ENCODE assay signal across 1 cellular context in genomic region chr20:20713244-20713765, GRCh38.
TF ChIP-seq lines count a peak whose summit lies in the region.

No MANE protein-coding gene starts in this region.

TF ChIP-seq in HepG2, 621 proteins besides CTCF, POLR2A, EP300 and RAD21 (continued from another document and continues in another):
- TF ChIP-seq NFAT5 (CRISPR knock-in tag; IDR thresholded peaks at IDR 0.05) = no peak; the same call in 1 of the 2 replicates
- no peak for TF ChIP-seq CCAR2 (optimal IDR thresholded peaks at IDR 0.05; ENCODE audit: low read depth, low read length)
- TF ChIP-seq GABPA (IDR thresholded peaks at IDR 0.05; ENCODE audit: low read depth, low read length) = no peak
- no peak for TF ChIP-seq GABPA (CRISPR knock-in tag; IDR thresholded peaks at IDR 0.05; ENCODE audit: low read depth)
- no peak; the same call in 1 of the 2 replicates for TF ChIP-seq ZNF746 (CRISPR knock-in tag; IDR thresholded peaks at IDR 0.05)
- no peak for TF ChIP-seq ZNF329 (CRISPR knock-in tag; IDR thresholded peaks at IDR 0.05; ENCODE audit: low read depth)
- TF ChIP-seq MZF1 (CRISPR knock-in tag; IDR thresholded peaks at IDR 0.05; ENCODE audit: borderline replicate concordance) = no peak
- peak; percentile 14 for TF ChIP-seq PTBP1 (IDR thresholded peaks at IDR 0.05; ENCODE audit: low read depth, low read length, poor library complexity, severe bottlenecking)
- TF ChIP-seq MED13 (CRISPR knock-in tag; IDR thresholded peaks at IDR 0.05) = peak; percentile 53; the same call in 1 of the 2 replicates
- no peak for TF ChIP-seq HNF1A (IDR thresholded peaks at IDR 0.05; ENCODE audit: low read depth)
- no peak for TF ChIP-seq HNF1A (CRISPR knock-in tag; IDR thresholded peaks at IDR 0.05; ENCODE audit: borderline replicate concordance)
- TF ChIP-seq ZNF879 (CRISPR knock-in tag; IDR thresholded peaks at IDR 0.05) = no peak
- no peak for TF ChIP-seq PHF5A (CRISPR knock-in tag; IDR thresholded peaks at IDR 0.05; ENCODE audit: low read depth, unreplicated experiment)
- 0 out of 2 replicates have a peak, but pooled peaks have one; percentile 96 for TF ChIP-seq CC2D1A (CRISPR knock-in tag; IDR thresholded peaks at IDR 0.05)
- no peak for TF ChIP-seq CREB1 (IDR thresholded peaks at IDR 0.05)
- no peak for TF ChIP-seq CREB1 (CRISPR knock-in tag; IDR thresholded peaks at IDR 0.05)
- TF ChIP-seq ZBTB33 (CRISPR knock-in tag; IDR thresholded peaks at IDR 0.05) = no peak
- 0 out of 2 replicates have a peak, but pooled peaks have one; percentile 25 for TF ChIP-seq ZBTB38 (CRISPR knock-in tag; IDR thresholded peaks at IDR 0.05)
- TF ChIP-seq ZNF576 (CRISPR knock-in tag; IDR thresholded peaks at IDR 0.05) = no peak
- no peak for TF ChIP-seq DR1 (CRISPR knock-in tag; IDR thresholded peaks at IDR 0.05)
- TF ChIP-seq GATA4 (IDR thresholded peaks at IDR 0.05; ENCODE audit: borderline replicate concordance, low read depth) = no peak
- 0 out of 2 replicates have a peak, but pooled peaks have one; percentile 11 for TF ChIP-seq ARNTL (CRISPR knock-in tag; IDR thresholded peaks at IDR 0.05)
- TF ChIP-seq ZNF18 (CRISPR knock-in tag; IDR thresholded peaks at IDR 0.05; ENCODE audit: insufficient replicate concordance) = no peak
- no peak for TF ChIP-seq ZBTB46 (CRISPR knock-in tag; IDR thresholded peaks at IDR 0.05; ENCODE audit: borderline replicate concordance)
- TF ChIP-seq NR0B2 (CRISPR knock-in tag; IDR thresholded peaks at IDR 0.05) = no peak
- peak; percentile 73; the same call in 1 of the 2 replicates for TF ChIP-seq ZFAT (CRISPR knock-in tag; conservative IDR thresholded peaks at IDR 0.05)
- TF ChIP-seq ZNF562 (CRISPR knock-in tag; IDR thresholded peaks at IDR 0.05; ENCODE audit: borderline replicate concordance) = no peak
- TF ChIP-seq GATAD1 (CRISPR knock-in tag; IDR thresholded peaks at IDR 0.05) = no peak
- no peak for TF ChIP-seq HINFP (CRISPR knock-in tag; IDR thresholded peaks at IDR 0.05; ENCODE audit: low read depth)
- 0 out of 2 replicates have a peak, but pooled peaks have one; percentile 63 for TF ChIP-seq ZNF501 (CRISPR knock-in tag; IDR thresholded peaks at IDR 0.05)
- peak; percentile 5; the same call in 1 of the 2 replicates for TF ChIP-seq ZNF607 (CRISPR knock-in tag; IDR thresholded peaks at IDR 0.05; ENCODE audit: borderline replicate concordance)
- peak; percentile 39; the same call in 1 of the 2 replicates for TF ChIP-seq HES4 (CRISPR knock-in tag; IDR thresholded peaks at IDR 0.05; ENCODE audit: borderline replicate concordance)
- TF ChIP-seq NFIB (CRISPR knock-in tag; IDR thresholded peaks at IDR 0.05; ENCODE audit: borderline replicate concordance) = no peak
- no peak for TF ChIP-seq HMG20A (CRISPR knock-in tag; IDR thresholded peaks at IDR 0.05; ENCODE audit: borderline replicate concordance)
- TF ChIP-seq NKX3-1 (CRISPR knock-in tag; IDR thresholded peaks at IDR 0.05) = 0 out of 2 replicates have a peak, but pooled peaks have one; percentile 58
- TF ChIP-seq NFKBIZ (CRISPR knock-in tag; IDR thresholded peaks at IDR 0.05) = no peak; the same call in 1 of the 2 replicates
- no peak for TF ChIP-seq SOX13 (IDR thresholded peaks at IDR 0.05)
- TF ChIP-seq SOX13 (CRISPR knock-in tag; conservative IDR thresholded peaks at IDR 0.05 in 1 of 2, IDR thresholded peaks at IDR 0.05 in 1 of 2) = no peak
- TF ChIP-seq KLF16 (CRISPR knock-in tag; IDR thresholded peaks at IDR 0.05) = no peak
- no peak for TF ChIP-seq BRF2 (CRISPR knock-in tag; IDR thresholded peaks at IDR 0.05)
- no peak for TF ChIP-seq GPBP1L1 (CRISPR knock-in tag; IDR thresholded peaks at IDR 0.05)
- TF ChIP-seq NCOA1 (CRISPR knock-in tag; IDR thresholded peaks at IDR 0.05) = no peak
- no peak for TF ChIP-seq TBX2 (CRISPR knock-in tag; IDR thresholded peaks at IDR 0.05; ENCODE audit: borderline replicate concordance)
- no peak for TF ChIP-seq NFKB2 (CRISPR knock-in tag; IDR thresholded peaks at IDR 0.05; ENCODE audit: borderline replicate concordance)
- TF ChIP-seq TBL1XR1 (IDR thresholded peaks at IDR 0.05; ENCODE audit: borderline replicate concordance, low read length, partially characterized antibody) = no peak
